23 cellular contexts compared by ENCODE assay signal in genomic region chr16:89307421-89307805, GRCh38.
DNase-seq lines count a peak whose midpoint lies in the region; ATAC-seq and TF ChIP-seq lines count a peak whose summit lies in the region.
"Had no signal": no experiment of that assay in that cellular context is flagged by ENCODE, and none has a peak within 500 bp of the region (broad histone marks: within the 10 kb centered on the region; RNA-seq: fewer than 3 reads in every experiment).

No MANE protein-coding gene starts in this region.

- DNase-seq in Right ventricle myocardium superior (peak; percentile 34), right atrium auricular region (ENCODE audit: low spot score) (no peak), immature natural killer cell (no peak), GM20000 (ENCODE audit: low spot score) (no peak), NCI-H1048 (lab: John Stamatoyannopoulos, UW) (no peak)
- DNase-seq in activated CD4-positive, alpha-beta memory T cell treated with anti-CD3 and anti-CD28 coated beads, Interleukin-2, amount 10 ng/mL, durations not matched to agents 7 days and 5 days, result no peak
- DNase-seq: adrenal gland; DMS153; KG1; left colon; MV-4-11; naive B cell; NCI-H187; stimulated activated CD4-positive, alpha-beta T cell treated with anti-CD3 and anti-CD28 coated beads, Interleukin-15, amount 100 ng/mL, for 24 hours; substantia nigra; uterus had no signal

- POLR2A ChIA-PET in activated CD4-positive, alpha-beta memory T cell treated with anti-CD3 and anti-CD28 coated beads, Interleukin-2, amount 10 ng/mL, durations not matched to agents 7 days and 5 days (lab: Charles Lee), result interaction anchor here (1.2 kb wide), 1 partner anchor 200 kb away, joined by 4 read pairs; the partner anchor contains the start of gene SPG7

- H3K27ac ChIP-seq in right atrium auricular region, result no peak overlapping the region
- H3K27ac ChIP-seq: breast epithelium, C4-2B, parathyroid adenoma, right lobe of liver, uterus had no signal

- H3K4me1 Mint-ChIP-seq in activated CD4-positive, alpha-beta memory T cell treated with anti-CD3 and anti-CD28 coated beads, Interleukin-2, amount 10 ng/mL, durations not matched to agents 7 days and 5 days, result peaks cover 57% of the 10 kb centered on the region
- H3K4me1 Mint-ChIP-seq in immature natural killer cell, result peaks cover 69 to 77% of the 10 kb centered on the region in 2 donors
- peaks cover 63% of the 10 kb centered on the region for H3K4me1 Mint-ChIP-seq in stimulated activated naive CD8-positive, alpha-beta T cell treated with anti-CD3 and anti-CD28 coated beads, Interleukin-15, Interleukin-2, amounts not matched to agents 100 ng/mL and 50 ng/mL, for 24 hours (ENCODE audit: low read depth)

- peaks cover 34% of the 10 kb centered on the region for H3K36me3 ChIP-seq in right atrium auricular region
- H3K36me3 ChIP-seq: breast epithelium, uterus had no signal

- H3K4me3 ChIP-seq in right atrium auricular region, result no peak overlapping the region
- H3K4me3 ChIP-seq: adrenal gland, breast epithelium, right lobe of liver, uterus had no signal

- H3K27me3 Mint-ChIP-seq in activated CD4-positive, alpha-beta memory T cell treated with anti-CD3 and anti-CD28 coated beads, Interleukin-2, amount 10 ng/mL, durations not matched to agents 7 days and 5 days, result no peaks in the 10 kb centered on the region
- peaks cover 6 to 26% (median 23%) of the 10 kb centered on the region in 3 donors for H3K27me3 Mint-ChIP-seq in immature natural killer cell (ENCODE audit: low read depth in 3 of 3)
- no peaks in the 10 kb centered on the region for H3K27me3 Mint-ChIP-seq in stimulated activated naive CD8-positive, alpha-beta T cell treated with anti-CD3 and anti-CD28 coated beads, Interleukin-15, Interleukin-2, amounts not matched to agents 100 ng/mL and 50 ng/mL, for 24 hours
- H3K27me3 Mint-ChIP-seq: naive B cell had no signal

- H3K4me1 ChIP-seq in right atrium auricular region, result peaks cover 0 to 23% of the 10 kb centered on the region in 2 donors
- H3K4me1 ChIP-seq: breast epithelium, right lobe of liver had no signal

- no peak for ATAC-seq in Right ventricle myocardium superior (ENCODE audit: poor library complexity)
- no peak for ATAC-seq in GM21381 (IDR thresholded peaks at IDR 0.05; ENCODE audit: unreplicated experiment)
- ATAC-seq: left colon, right lobe of liver had no signal

- no peak overlapping the region for H3K4me3 Mint-ChIP-seq in activated CD4-positive, alpha-beta memory T cell treated with anti-CD3 and anti-CD28 coated beads, Interleukin-2, amount 10 ng/mL, durations not matched to agents 7 days and 5 days
- no peak overlapping the region for H3K4me3 Mint-ChIP-seq in immature natural killer cell
- H3K4me3 Mint-ChIP-seq in stimulated activated naive CD8-positive, alpha-beta T cell treated with anti-CD3 and anti-CD28 coated beads, Interleukin-15, Interleukin-2, amounts not matched to agents 100 ng/mL and 50 ng/mL, for 24 hours, result no peak overlapping the region
- H3K4me3 Mint-ChIP-seq: activated T-helper 1 cell treated with anti-CD3 and anti-CD28 coated beads, Interleukin-12 subunit alpha, Interleukin-12 subunit beta, Interleukin-2, Interleukin-4 antibody, amounts not matched to agents 30 ng/mL and 10 ng/mL and 1 ng/mL, durations not matched to agents 14 hours and 24 hours and 36 hours had no signal

- no peaks in the 10 kb centered on the region for H3K9me3 Mint-ChIP-seq in activated CD4-positive, alpha-beta memory T cell treated with anti-CD3 and anti-CD28 coated beads, Interleukin-2, amount 10 ng/mL, durations not matched to agents 7 days and 5 days
- H3K9me3 Mint-ChIP-seq in immature natural killer cell, result no peaks in the 10 kb centered on the region
- H3K9me3 Mint-ChIP-seq in stimulated activated naive CD8-positive, alpha-beta T cell treated with anti-CD3 and anti-CD28 coated beads, Interleukin-15, Interleukin-2, amounts not matched to agents 100 ng/mL and 50 ng/mL, for 24 hours, result no peaks in the 10 kb centered on the region
- H3K9me3 Mint-ChIP-seq: activated T-helper 1 cell treated with anti-CD3 and anti-CD28 coated beads, Interleukin-12 subunit alpha, Interleukin-12 subunit beta, Interleukin-2, Interleukin-4 antibody, amounts not matched to agents 30 ng/mL and 10 ng/mL and 1 ng/mL, durations not matched to agents 14 hours and 24 hours and 36 hours; naive B cell had no signal

- peak overlapping the region; percentile 40 for H3K27ac Mint-ChIP-seq in activated CD4-positive, alpha-beta memory T cell treated with anti-CD3 and anti-CD28 coated beads, Interleukin-2, amount 10 ng/mL, durations not matched to agents 7 days and 5 days
- peak overlapping the region; percentile 72 to 95 (median 82) for H3K27ac Mint-ChIP-seq in immature natural killer cell
- peak overlapping the region; percentile 36 for H3K27ac Mint-ChIP-seq in stimulated activated naive CD8-positive, alpha-beta T cell treated with anti-CD3 and anti-CD28 coated beads, Interleukin-15, Interleukin-2, amounts not matched to agents 100 ng/mL and 50 ng/mL, for 24 hours

- H3K9me3 ChIP-seq in right atrium auricular region, result no peaks in the 10 kb centered on the region
- H3K9me3 ChIP-seq: adrenal gland, breast epithelium, right lobe of liver, uterus had no signal

- H3K27me3 ChIP-seq in right atrium auricular region, result no peaks in the 10 kb centered on the region
- H3K27me3 ChIP-seq: adrenal gland, breast epithelium, right lobe of liver, uterus had no signal

- peaks cover 61% of the 10 kb centered on the region for H3K36me3 Mint-ChIP-seq in activated CD4-positive, alpha-beta memory T cell treated with anti-CD3 and anti-CD28 coated beads, Interleukin-2, amount 10 ng/mL, durations not matched to agents 7 days and 5 days (ENCODE audit: low read depth)
- peaks cover 4 to 20% (median 8%) of the 10 kb centered on the region in 3 donors for H3K36me3 Mint-ChIP-seq in immature natural killer cell
- peaks cover 40% of the 10 kb centered on the region for H3K36me3 Mint-ChIP-seq in stimulated activated naive CD8-positive, alpha-beta T cell treated with anti-CD3 and anti-CD28 coated beads, Interleukin-15, Interleukin-2, amounts not matched to agents 100 ng/mL and 50 ng/mL, for 24 hours (ENCODE audit: low read depth)

- CTCF ChIA-PET in activated CD4-positive, alpha-beta memory T cell treated with anti-CD3 and anti-CD28 coated beads, Interleukin-2, amount 10 ng/mL, durations not matched to agents 7 days and 5 days (lab: Charles Lee), result interaction anchor here (1.1 to 1.9 kb wide), 2 partner anchors 10 to 202 kb away, joined by 5 to 6 read pairs; partner anchors contain the start of gene SPG7

- TF ChIP-seq CTCF in right atrium auricular region (IDR thresholded peaks at IDR 0.05), result no peak
- TF ChIP-seq CTCF in GM20000 (IDR thresholded peaks at IDR 0.05; ENCODE audit: extremely low read depth, missing control alignments), result no peak

- intact Hi-C loops in Right ventricle myocardium superior (cut with DNase I), result no loop called here
